ENCODE assay signal across 8 cellular contexts in genomic region chr13:39148513-39148961, GRCh38.
DNase-seq lines count a peak whose midpoint lies in the region; ATAC-seq lines count a peak whose summit lies in the region.

No MANE protein-coding gene starts in this region.

- DNase-seq in stimulated activated CD4-positive, alpha-beta T cell treated with anti-CD3 and anti-CD28 coated beads, Interleukin-15, amount 100 ng/mL, for 24 hours: peak; percentile 32
- DNase-seq in stimulated activated CD4-positive, alpha-beta T cell treated with anti-CD3 and anti-CD28 coated beads, Interleukin-2, amount 100 ng/mL, for 24 hours: no peak
- DNase-seq in NOMO-1 treated with DMSO at 0.1 percent for 48 hours (lab: John Stamatoyannopoulos, UW; ENCODE audit: unreplicated experiment): peak; percentile 53
- peak; percentile 71 for DNase-seq in fibroblast of peridontal ligament (ENCODE audit: extremely low read depth)
- peak; percentile 71 for DNase-seq in stromal cell of bone marrow (ENCODE audit: low read depth)

- ATAC-seq in HG02798 (IDR thresholded peaks at IDR 0.05; ENCODE audit: poor library complexity, unreplicated experiment) (no peak), GM21367 (IDR thresholded peaks at IDR 0.05; ENCODE audit: unreplicated experiment) (no peak), HG02623 (IDR thresholded peaks at IDR 0.05; ENCODE audit: unreplicated experiment) (no peak)

Comparison
In these comparisons a context has a peak if more than half of its experiments do, and no peak if none do; other contexts are left out.
1. DNase-seq: peak in stimulated activated CD4-positive, alpha-beta T cell treated with anti-CD3 and anti-CD28 coated beads, Interleukin-15, amount 100 ng/mL, for 24 hours (single experiment), NOMO-1 treated with DMSO at 0.1 percent for 48 hours (single experiment), fibroblast of peridontal ligament (single experiment) and stromal cell of bone marrow (single experiment); none in stimulated activated CD4-positive, alpha-beta T cell treated with anti-CD3 and anti-CD28 coated beads, Interleukin-2, amount 100 ng/mL, for 24 hours (0 of 2).